In the genomic region with DNA sequence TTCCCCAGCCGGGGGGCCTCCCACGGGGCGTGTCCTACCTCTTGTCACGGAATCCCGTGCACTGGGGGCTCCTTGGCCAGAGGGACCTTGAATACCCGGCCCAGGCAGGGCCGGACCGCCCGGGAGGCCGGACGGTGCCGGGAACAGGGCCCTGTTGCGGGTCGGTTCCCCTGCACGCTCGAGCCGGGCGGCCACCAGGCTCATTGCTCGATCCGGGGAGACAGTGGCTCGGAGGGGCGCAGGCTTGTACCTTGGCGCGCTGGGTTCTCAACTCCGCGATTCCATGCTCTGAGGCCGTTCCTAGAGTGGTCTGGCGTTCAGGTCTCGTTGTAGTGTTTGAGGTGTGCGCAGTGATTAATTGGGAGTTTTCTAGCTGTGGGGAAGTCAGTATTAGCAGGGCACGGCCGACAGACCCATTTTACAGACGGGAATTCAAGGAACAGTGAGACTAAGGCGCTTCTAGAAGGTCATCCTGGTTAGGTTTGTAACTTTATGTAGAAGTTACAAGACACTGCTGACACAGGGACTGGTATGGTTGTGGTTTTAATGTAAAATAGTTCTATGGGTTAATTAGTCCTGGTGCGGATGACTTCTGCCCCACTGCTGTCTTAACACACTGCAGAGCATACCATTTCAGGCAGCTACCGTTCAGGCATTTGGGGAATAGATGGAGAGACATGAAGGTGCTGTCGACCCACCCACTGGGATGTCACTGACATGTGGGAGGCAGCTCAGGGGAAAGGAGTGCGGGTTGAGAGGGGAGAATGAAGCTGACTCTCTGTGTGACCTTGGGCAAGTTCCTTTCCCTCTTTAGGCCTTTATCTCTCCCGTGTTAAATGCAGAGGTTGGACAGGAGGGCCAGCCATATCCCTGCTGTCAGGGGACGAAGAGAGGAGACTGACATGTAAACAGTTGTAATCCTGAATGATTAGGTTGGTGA, we compare ENCODE assay signal across 8 cellular contexts. TPM values are rescaled to one million over a fixed set of nuclear protein-coding genes. Genes with fewer than 3 reads are reported as not detected.
DNase-seq lines count a peak whose midpoint lies in the region; TF ChIP-seq lines count a peak whose summit lies in the region.

No MANE protein-coding gene starts in this region.

- H4K20me1 ChIP-seq in SK-N-SH (ENCODE audit: insufficient read depth), result peaks cover 51% of the 10 kb centered on the region

- H3K9me3 ChIP-seq in Caco-2 (no peaks in the 10 kb centered on the region), SK-N-SH (no peaks in the 10 kb centered on the region), esophagus muscularis mucosa (no peaks in the 10 kb centered on the region), neutrophil (no peaks in the 10 kb centered on the region)

- no peak for TF ChIP-seq POLR2A in esophagus muscularis mucosa (IDR thresholded peaks at IDR 0.05; ENCODE audit: low read depth)

- H3K4me2 ChIP-seq in SK-N-SH, result peak overlapping the region; percentile 93

- peak overlapping the region; percentile 99 for H3K4me3 Mint-ChIP-seq in Caco-2 (ENCODE audit: unreplicated experiment)

- peaks cover 2% of the 10 kb centered on the region; the same call in 1 of the 2 replicates for H3K36me3 ChIP-seq in Caco-2 (ENCODE audit: control insufficient read depth, insufficient read depth, low read length)
- peaks cover 0 to 6% of the 10 kb centered on the region in 2 experiments for H3K36me3 ChIP-seq in SK-N-SH (replicated peaks in 1 of 2; ENCODE audit: control insufficient read depth in 1 of 2, insufficient read depth in 2 of 2, low read length in 1 of 2)
- peaks cover 0 to 19% (median 8%) of the 10 kb centered on the region in 4 donors for H3K36me3 ChIP-seq in esophagus muscularis mucosa
- H3K36me3 ChIP-seq in neutrophil, result peaks cover 6% of the 10 kb centered on the region

- peaks cover 59% of the 10 kb centered on the region for H3K79me2 ChIP-seq in SK-N-SH (ENCODE audit: insufficient read depth)

- WGBS in SK-N-SH (ENCODE audit: low lambda C conversion rate), result 7% methylated on average over 21 of the region's 40 CpGs
- 7% methylated on average over 14 of the region's 40 CpGs for WGBS in esophagus muscularis mucosa

- CTCF ChIA-PET in Caco-2 (lab: Charles Lee) (interaction anchor here (1.1 kb wide), 1 partner anchor 50 kb away, joined by 4 read pairs; the partner anchor contains the start of gene APOE), SK-N-SH (lab: Yijun Ruan, JAX) (interaction anchor here (0.8 to 10.2 kb wide), 4 partner anchors 10 to 104 kb away, joined by 3 to 131 read pairs (median 4); partner anchors contain the start of genes APOC2 and APOE)

- TF ChIP-seq RAD21 in SK-N-SH (IDR thresholded peaks at IDR 0.05; ENCODE audit: low read length), result no peak

- peak overlapping the region; percentile 98 for H3K27ac Mint-ChIP-seq in Caco-2 (ENCODE audit: unreplicated experiment)

- TSS peak; percentile 43 for BruUV-seq in Caco-2 (replicated peaks; lab: Mats Ljungman, UMichigan)

- no peaks in the 10 kb centered on the region for H3K9me2 ChIP-seq in SK-N-SH

- peak overlapping the region; percentile 82 for H3K9ac ChIP-seq in SK-N-SH

- peaks cover 10% of the 10 kb centered on the region for H3F3A ChIP-seq in SK-N-SH (replicated peaks; ENCODE audit: insufficient read depth)

- TF ChIP-seq CTCF in Caco-2 (IDR thresholded peaks at IDR 0.05; ENCODE audit: insufficient read depth in 1 of 2, low read depth in 1 of 2, low read length in 1 of 2, severe bottlenecking in 1 of 2, unreplicated experiment in 1 of 2), result no peak
- TF ChIP-seq CTCF in HFF-Myc (IDR thresholded peaks at IDR 0.05; ENCODE audit: low read depth, low read length, missing control alignments), result no peak
- no peak for TF ChIP-seq CTCF in SK-N-SH (IDR thresholded peaks at IDR 0.05)
- no peak for TF ChIP-seq CTCF in esophagus muscularis mucosa (IDR thresholded peaks at IDR 0.05)
- no peak for TF ChIP-seq CTCF in neutrophil (IDR thresholded peaks at IDR 0.05)

- H3K27me3 ChIP-seq in Caco-2 (replicated peaks; ENCODE audit: control insufficient read depth, insufficient read depth, low read length) (no peaks in the 10 kb centered on the region), SK-N-SH (ENCODE audit: insufficient read depth) (no peaks in the 10 kb centered on the region), esophagus muscularis mucosa (no peaks in the 10 kb centered on the region), neutrophil (no peaks in the 10 kb centered on the region)

- H3K4me1 Mint-ChIP-seq in Caco-2 (ENCODE audit: low read depth, unreplicated experiment), result peaks cover 16% of the 10 kb centered on the region

- H3K27me3 Mint-ChIP-seq in Caco-2 (ENCODE audit: insufficient read depth, unreplicated experiment), result no peaks in the 10 kb centered on the region

- H3K27ac ChIP-seq in SK-N-SH (ENCODE audit: low read depth in 2 of 2, low read length in 1 of 2) (peak overlapping the region in 1 of 2 experiments; percentile 94; a peak in 2 of 4 replicates), esophagus muscularis mucosa (replicated peaks in 1 of 4) (peak overlapping the region; percentile 81 to 93 (median 90)), neutrophil (peak overlapping the region; percentile 90)

- no peak for TF ChIP-seq EP300 in SK-N-SH (IDR thresholded peaks at IDR 0.05; ENCODE audit: borderline replicate concordance in 1 of 2, low read depth in 1 of 2, low read length in 1 of 2)
- TF ChIP-seq EP300 in esophagus muscularis mucosa (IDR thresholded peaks at IDR 0.05), result no peak

- H3K4me1 ChIP-seq in Caco-2, result peaks cover 13% of the 10 kb centered on the region
- peaks cover 0 to 25% of the 10 kb centered on the region in 2 experiments; a peak in 2 of 4 replicates for H3K4me1 ChIP-seq in SK-N-SH (ENCODE audit: control insufficient read depth in 1 of 2, insufficient read depth in 2 of 2, low read depth in 1 of 2, low read length in 1 of 2)
- peaks cover 40 to 81% (median 73%) of the 10 kb centered on the region in 4 donors for H3K4me1 ChIP-seq in esophagus muscularis mucosa
- peaks cover 27 to 29% of the 10 kb centered on the region in 2 experiments for H3K4me1 ChIP-seq in neutrophil (ENCODE audit: control insufficient read depth in 1 of 2, insufficient read depth in 1 of 2, low read depth in 1 of 2, low read length in 1 of 2)

- POLR2A ChIA-PET in Caco-2 (lab: Charles Lee) (interaction anchor here (0.6 kb wide), 1 partner anchor 110 kb away, joined by 3 read pairs; no protein-coding TSS in a partner anchor), SK-N-SH (lab: Yijun Ruan, JAX) (interaction anchor here (1.2 to 1.6 kb wide), 2 partner anchors 41 to 65 kb away, joined by 4 to 9 read pairs; partner anchors contain the start of genes APOC1 and TOMM40)

- intact Hi-C loops in Caco-2 (cut with micrococcal nuclease; ENCODE audit: unreplicated experiment), result loop anchor here (1.0 to 2.0 kb wide), 2 partner anchors 47 to 104 kb away; no protein-coding TSS in a partner anchor
- intact Hi-C loops in esophagus muscularis mucosa (cut with DNase I), result no loop called here

- H3K36me3 Mint-ChIP-seq in Caco-2 (ENCODE audit: insufficient read depth, unreplicated experiment), result peaks cover 28% of the 10 kb centered on the region

- H3K4me3 ChIP-seq in Caco-2 (ENCODE audit: low read depth, low read length) (peak overlapping the region; percentile 93), HFF-Myc (replicated peaks; ENCODE audit: low read depth, low read length) (peak overlapping the region; percentile 88), SK-N-SH (ENCODE audit: low read depth in 2 of 2, low read length in 1 of 2) (peak overlapping the region; percentile 93 to 99), esophagus muscularis mucosa (peak overlapping the region; percentile 69 to 99 (median 92)), neutrophil (ENCODE audit: low read depth in 1 of 2, low read length in 1 of 2) (peak overlapping the region; percentile 86 to 98)

- DNase-seq in Caco-2 (no peak), HFF-Myc (ENCODE audit: extremely low read depth, low read depth) (no peak), SK-N-SH (no peak), esophagus muscularis mucosa (ENCODE audit: extremely low spot score) (no peak), AML-193 (lab: John Stamatoyannopoulos, UW) (no peak), middle frontal gyrus (ENCODE audit: extremely low spot score, low spot score) (no peak)
- no peak for DNase-seq in stimulated activated CD4-positive, alpha-beta T cell treated with anti-CD3 and anti-CD28 coated beads, Interleukin-1b, Interleukin-23, amount 100 ng/mL, for 48 hours

- H2AFZ ChIP-seq in SK-N-SH (ENCODE audit: low read depth), result no peak overlapping the region

- H3K9me3 Mint-ChIP-seq in Caco-2 (ENCODE audit: unreplicated experiment), result no peaks in the 10 kb centered on the region

TF ChIP-seq in SK-N-SH, 30 proteins besides CTCF, POLR2A, EP300 and RAD21 (continues in another document):
- TF ChIP-seq MXI1 (IDR thresholded peaks at IDR 0.05; ENCODE audit: low read depth, low read length), result no peak
- no peak for TF ChIP-seq FOSL2 (IDR thresholded peaks at IDR 0.05; ENCODE audit: borderline replicate concordance, low read depth)
- TF ChIP-seq GABPA (IDR thresholded peaks at IDR 0.05; ENCODE audit: low read depth), result no peak
- no peak for TF ChIP-seq RFX5 (IDR thresholded peaks at IDR 0.05; ENCODE audit: low read length)
- TF ChIP-seq RCOR1 (IDR thresholded peaks at IDR 0.05; ENCODE audit: low read length), result no peak

RNA-seq across cellular contexts. Expression of gene CLPTM1, which starts 0.6 kb away (rescaled TPM):
- 144 and 159 TPM in 2 replicates for total RNA-seq in Caco-2 (2022)
- polyA plus RNA-seq in SK-N-SH (2012; rRNA removed), result 58.4 and 86.5 TPM in 2 replicates
- polyA plus RNA-seq in SK-N-SH (2012; cell fraction: cytosol; rRNA removed), result 34.4 and 50.3 TPM in 2 replicates
- 123 and 136 TPM in 2 replicates for polyA plus RNA-seq in SK-N-SH (2012; cell fraction: nucleus; rRNA removed)
- 100 to 1,000 TPM in 2 of 4 donors, 10 to 100 TPM in 2; 46.6 to 154 (median 79.5) TPM for total RNA-seq in esophagus muscularis mucosa

RNA-seq across cellular contexts. Expression of gene APOC2, which starts 9.9 kb away (rescaled TPM):
- total RNA-seq in Caco-2 (2022) (not detected in 2 replicates), esophagus muscularis mucosa (not detected)
- not detected in 2 replicates for polyA plus RNA-seq in SK-N-SH (2012; rRNA removed)
- polyA plus RNA-seq in SK-N-SH (2012; cell fraction: cytosol; rRNA removed), result not detected in 2 replicates
- polyA plus RNA-seq in SK-N-SH (2012; cell fraction: nucleus; rRNA removed), result not detected in 2 replicates

RNA-seq across cellular contexts. Expression of gene APOC4, which starts 13.7 kb away (rescaled TPM):
- total RNA-seq in Caco-2 (2022) (not detected in 2 replicates), esophagus muscularis mucosa (not detected)
- not detected in 2 replicates for polyA plus RNA-seq in SK-N-SH (2012; rRNA removed)
- not detected in 2 replicates for polyA plus RNA-seq in SK-N-SH (2012; cell fraction: cytosol; rRNA removed)
- polyA plus RNA-seq in SK-N-SH (2012; cell fraction: nucleus; rRNA removed), result not detected in 2 replicates

RNA-seq across cellular contexts. Expression of gene APOC1, which starts 41.4 kb away (rescaled TPM):
- total RNA-seq in Caco-2 (2022) (246 and 250 TPM in 2 replicates), esophagus muscularis mucosa (1 to 10 TPM in 1 of 4 donors, not detected in 3; 2.5 TPM)
- 0.73 and 2.7 TPM in 2 replicates for polyA plus RNA-seq in SK-N-SH (2012; rRNA removed)
- 0.98 and 1.0 TPM in 2 replicates for polyA plus RNA-seq in SK-N-SH (2012; cell fraction: cytosol; rRNA removed)
- 0.21 and 2.9 TPM in 2 replicates for polyA plus RNA-seq in SK-N-SH (2012; cell fraction: nucleus; rRNA removed)

RNA-seq across cellular contexts. Expression of gene RELB, which starts 45.5 kb away (rescaled TPM):
- 6.3 and 10.2 TPM in 2 replicates for total RNA-seq in Caco-2 (2022)
- polyA plus RNA-seq in SK-N-SH (2012; rRNA removed), result 9.5 and 12.6 TPM in 2 replicates
- 5.8 and 9.7 TPM in 2 replicates for polyA plus RNA-seq in SK-N-SH (2012; cell fraction: cytosol; rRNA removed)
- polyA plus RNA-seq in SK-N-SH (2012; cell fraction: nucleus; rRNA removed), result 14.8 and 15.1 TPM in 2 replicates
- total RNA-seq in esophagus muscularis mucosa, result 10 to 100 TPM in 1 of 4 donors, 1 to 10 TPM in 3; 5.8 to 15.9 (median 7.5) TPM
